8 cellular contexts compared by ENCODE assay signal in genomic region chr3:139629033-139629432, GRCh38. TPM values are rescaled to one million over a fixed set of nuclear protein-coding genes. Genes with fewer than 3 reads are reported as not detected.
A peak's percentile ranks its signal among the peaks of the same experiment; 100 is the strongest.
DNase-seq lines count a peak whose midpoint lies in the region; ATAC-seq and TF ChIP-seq lines count a peak whose summit lies in the region.

No MANE protein-coding gene starts in this region.

- no peak overlapping the region for H3K4me3 Mint-ChIP-seq in activated T-helper 17 cell treated with anti-CD3 and anti-CD28 coated beads, Interleukin-2, amount 50 U/mL, for 72 hours

- H3K36me3 ChIP-seq in BE2C (no peaks in the 10 kb centered on the region), smooth muscle cell (ENCODE audit: low read depth) (no peaks in the 10 kb centered on the region)

- peak; percentile 50 for ATAC-seq in GM18499 (IDR thresholded peaks at IDR 0.05; ENCODE audit: insufficient read depth, unreplicated experiment)
- peak; percentile 68 for ATAC-seq in HG03558 (IDR thresholded peaks at IDR 0.05; ENCODE audit: extremely low read depth, unreplicated experiment)
- peak; percentile 52 for ATAC-seq in activated T-helper 17 cell treated with anti-CD3 and anti-CD28 coated beads, Interleukin-2, amount 50 U/mL, for 72 hours (replicated peaks)
- no peak for ATAC-seq in Right ventricle myocardium inferior

- no peak overlapping the region for H3K27ac ChIP-seq in smooth muscle cell (ENCODE audit: low read depth)

- DNase-seq in BE2C (peak; percentile 48), smooth muscle cell (lab: John Stamatoyannopoulos, UW; ENCODE audit: unreplicated experiment) (no peak), posterior vena cava (ENCODE audit: low spot score) (no peak), Right ventricle myocardium inferior (ENCODE audit: missing footprints) (no peak)
- no peak for DNase-seq in stimulated activated CD4-positive, alpha-beta T cell treated with anti-CD3 and anti-CD28 coated beads, Interleukin-12 subunit alpha, Interleukin-12 subunit beta, amount 100 ng/mL, for 4 hours

- H2AFZ ChIP-seq in smooth muscle cell (ENCODE audit: low read depth) = no peak overlapping the region

- no peaks in the 10 kb centered on the region for H4K20me1 ChIP-seq in smooth muscle cell (ENCODE audit: low read depth)

- H3K9me3 Mint-ChIP-seq in activated T-helper 17 cell treated with anti-CD3 and anti-CD28 coated beads, Interleukin-2, amount 50 U/mL, for 72 hours = no peaks in the 10 kb centered on the region

- no peaks in the 10 kb centered on the region for H3K9me3 ChIP-seq in BE2C
- no peaks in the 10 kb centered on the region for H3K9me3 ChIP-seq in smooth muscle cell (replicated peaks; ENCODE audit: low read depth)

- no peaks in the 10 kb centered on the region for H3K4me1 Mint-ChIP-seq in activated T-helper 17 cell treated with anti-CD3 and anti-CD28 coated beads, Interleukin-2, amount 50 U/mL, for 72 hours

- H3F3A ChIP-seq in smooth muscle cell (ENCODE audit: low read depth) = no peaks in the 10 kb centered on the region

- H3K36me3 Mint-ChIP-seq in activated T-helper 17 cell treated with anti-CD3 and anti-CD28 coated beads, Interleukin-2, amount 50 U/mL, for 72 hours (ENCODE audit: low read depth) = no peaks in the 10 kb centered on the region

- no peak overlapping the region for H3K4me3 ChIP-seq in BE2C (ENCODE audit: low read depth, low read length)
- no peak overlapping the region for H3K4me3 ChIP-seq in smooth muscle cell

- no peak overlapping the region for H3K27ac Mint-ChIP-seq in activated T-helper 17 cell treated with anti-CD3 and anti-CD28 coated beads, Interleukin-2, amount 50 U/mL, for 72 hours

- no peak overlapping the region for H3K9ac ChIP-seq in smooth muscle cell (ENCODE audit: low read depth)

- H3K4me1 ChIP-seq in BE2C (no peaks in the 10 kb centered on the region), smooth muscle cell (ENCODE audit: low read depth) (no peaks in the 10 kb centered on the region)

- no peaks in the 10 kb centered on the region for H3K27me3 Mint-ChIP-seq in activated T-helper 17 cell treated with anti-CD3 and anti-CD28 coated beads, Interleukin-2, amount 50 U/mL, for 72 hours

- WGBS in smooth muscle cell (ENCODE audit: low lambda C conversion rate) = 62% methylated on average over 3 of the region's 3 CpGs

- no peak overlapping the region for H3K4me2 ChIP-seq in smooth muscle cell

- intact Hi-C loops in posterior vena cava (cut with DNase I) = no loop called here
- intact Hi-C loops in Right ventricle myocardium inferior (cut with DNase I) = no loop called here

- TF ChIP-seq CTCF in BE2C (IDR thresholded peaks at IDR 0.05; ENCODE audit: low read depth, low read length) (peak; percentile 73), smooth muscle cell (IDR thresholded peaks at IDR 0.05; ENCODE audit: borderline replicate concordance, insufficient read depth, poor library complexity, severe bottlenecking) (peak; percentile 4)

- H3K27me3 ChIP-seq in BE2C = no peaks in the 10 kb centered on the region
- H3K27me3 ChIP-seq in smooth muscle cell (ENCODE audit: low read depth) = no peaks in the 10 kb centered on the region

- no peaks in the 10 kb centered on the region for H3K79me2 ChIP-seq in smooth muscle cell (ENCODE audit: low read depth)

RNA-seq across cellular contexts. Expression of gene NMNAT3, which starts 48.7 kb away (rescaled TPM):
- not detected for polyA plus RNA-seq in BE2C (2012; ENCODE audit: insufficient read depth, insufficient read length, low read depth)
- total RNA-seq in activated T-helper 17 cell treated with anti-CD3 and anti-CD28 coated beads, Interleukin-2, amount 50 U/mL, for 72 hours = 1 to 10 TPM in 1 of 2 donors, under 1 TPM in 1; 0.76 to 2.9 TPM
- total RNA-seq in smooth muscle cell (0.18 and 0.31 TPM in 2 replicates), posterior vena cava (1 to 10 TPM; 4.3 to 4.9 TPM), Right ventricle myocardium inferior (11.0 TPM)
- polyA plus RNA-seq in smooth muscle cell = 0.53 and 0.65 TPM in 2 replicates
